In the genomic region with DNA sequence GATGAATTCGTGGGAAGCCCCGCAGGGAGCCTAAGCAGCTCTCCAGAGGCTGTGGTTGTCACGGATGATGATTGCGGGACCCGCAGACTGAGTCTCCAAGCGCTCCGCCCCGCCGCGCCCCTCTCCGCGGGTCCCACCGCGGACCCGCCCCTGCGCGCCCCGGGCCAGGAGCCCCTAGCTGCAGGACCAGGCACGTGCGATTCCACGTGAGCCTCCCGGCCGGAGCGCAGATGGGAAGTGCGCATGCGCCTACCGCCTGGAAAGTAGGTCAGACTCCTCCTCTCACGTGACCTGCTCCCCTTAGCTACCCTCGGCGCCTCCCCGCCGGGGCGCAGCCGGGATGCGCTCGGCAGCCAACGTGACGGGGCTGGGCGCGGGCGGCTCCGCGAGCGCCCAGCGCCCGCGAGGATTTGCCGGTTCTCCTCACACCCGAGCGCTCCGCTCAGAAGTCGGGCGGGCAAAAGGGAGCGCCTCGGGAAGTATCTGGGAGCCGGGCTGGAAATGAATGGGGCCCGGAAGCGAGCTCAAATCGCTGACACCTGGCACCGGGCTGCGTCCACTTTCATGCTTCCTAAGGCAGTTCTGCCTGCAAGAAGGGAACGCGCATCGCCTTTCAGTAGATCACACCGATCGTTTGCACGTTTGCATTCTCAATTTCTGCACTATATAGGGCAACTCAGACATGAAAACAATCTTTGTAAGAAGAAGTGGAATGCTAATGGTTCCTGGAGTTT, we compare ENCODE assay signal across 1 cellular context.
TF ChIP-seq lines count a peak whose summit lies in the region.

No MANE protein-coding gene starts in this region.

TF ChIP-seq in HepG2, 621 proteins besides CTCF, POLR2A, EP300 and RAD21 (continued from another document and continues in another):
- TF ChIP-seq ZMAT5 (CRISPR knock-in tag; IDR thresholded peaks at IDR 0.05; ENCODE audit: borderline replicate concordance, low read depth) (no peak), GLI4 (CRISPR knock-in tag; IDR thresholded peaks at IDR 0.05; ENCODE audit: borderline replicate concordance) (0 out of 2 replicates have a peak, but pooled peaks have one; percentile 75), CC2D1A (CRISPR knock-in tag; IDR thresholded peaks at IDR 0.05) (no peak), ZNF484 (CRISPR knock-in tag; IDR thresholded peaks at IDR 0.05; ENCODE audit: borderline replicate concordance, low read depth) (no peak), PRDM10 (CRISPR knock-in tag; IDR thresholded peaks at IDR 0.05; ENCODE audit: low read depth) (no peak), SATB2 (CRISPR knock-in tag; IDR thresholded peaks at IDR 0.05) (peak; percentile 90), CENPX (CRISPR knock-in tag; IDR thresholded peaks at IDR 0.05) (no peak), ZNF589 (CRISPR knock-in tag; conservative IDR thresholded peaks at IDR 0.05) (no peak), ZNF776 (CRISPR knock-in tag; IDR thresholded peaks at IDR 0.05) (peak; percentile 94), CHD2 (IDR thresholded peaks at IDR 0.05; ENCODE audit: low read depth, low read length) (peak; percentile 27; the same call in 1 of the 2 replicates), HNF4G (IDR thresholded peaks at IDR 0.05; ENCODE audit: borderline replicate concordance, low read depth, low read length) (no peak), HNF4G (CRISPR knock-in tag; IDR thresholded peaks at IDR 0.05; ENCODE audit: borderline replicate concordance, low read depth) (no peak; the same call in 1 of the 2 replicates), ZEB1 (IDR thresholded peaks at IDR 0.05; ENCODE audit: insufficient replicate concordance, low read depth) (no peak), ERF (CRISPR knock-in tag; IDR thresholded peaks at IDR 0.05) (peak; percentile 79; the same call in 1 of the 2 replicates), HDAC2 (CRISPR knock-in tag; IDR thresholded peaks at IDR 0.05) (peak; percentile 56; the same call in 1 of the 2 replicates), CHCHD3 (CRISPR knock-in tag; IDR thresholded peaks at IDR 0.05) (0 out of 2 replicates have a peak, but pooled peaks have one; percentile 72), ZFP1 (CRISPR knock-in tag; IDR thresholded peaks at IDR 0.05) (no peak), IRF9 (CRISPR knock-in tag; IDR thresholded peaks at IDR 0.05; ENCODE audit: borderline replicate concordance) (peak; percentile 97; the same call in 1 of the 2 replicates), PRPF4 (IDR thresholded peaks at IDR 0.05; ENCODE audit: low read depth, low read length, poor library complexity, severe bottlenecking) (no peak), KLF13 (CRISPR knock-in tag; IDR thresholded peaks at IDR 0.05) (no peak), ISL2 (CRISPR knock-in tag; IDR thresholded peaks at IDR 0.05) (peak; percentile 70), THAP11 (CRISPR knock-in tag; IDR thresholded peaks at IDR 0.05) (peak; percentile 70), ZNF547 (CRISPR knock-in tag; IDR thresholded peaks at IDR 0.05) (peak; percentile 92), HOXA5 (CRISPR knock-in tag; IDR thresholded peaks at IDR 0.05) (no peak), JARID2 (CRISPR knock-in tag; IDR thresholded peaks at IDR 0.05; ENCODE audit: insufficient replicate concordance) (no peak), KDM5A (IDR thresholded peaks at IDR 0.05; ENCODE audit: borderline replicate concordance, low read length) (no peak), ZSCAN29 (CRISPR knock-in tag; conservative IDR thresholded peaks at IDR 0.05) (no peak), SRSF4 (IDR thresholded peaks at IDR 0.05; ENCODE audit: low read depth, low read length, poor library complexity, severe bottlenecking) (no peak), ZNF703 (CRISPR knock-in tag; IDR thresholded peaks at IDR 0.05; ENCODE audit: borderline replicate concordance) (peak; percentile 78; the same call in 1 of the 2 replicates), ZNF546 (CRISPR knock-in tag; conservative IDR thresholded peaks at IDR 0.05) (peak; percentile 88), TGIF2 (CRISPR knock-in tag; IDR thresholded peaks at IDR 0.05) (peak; percentile 71)
- TF ChIP-seq, protein P1, sequence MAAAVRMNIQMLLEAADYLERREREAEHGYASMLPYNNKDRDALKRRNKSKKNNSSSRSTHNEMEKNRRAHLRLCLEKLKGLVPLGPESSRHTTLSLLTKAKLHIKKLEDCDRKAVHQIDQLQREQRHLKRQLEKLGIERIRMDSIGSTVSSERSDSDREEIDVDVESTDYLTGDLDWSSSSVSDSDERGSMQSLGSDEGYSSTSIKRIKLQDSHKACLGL (CRISPR knock-in tag; IDR thresholded peaks at IDR 0.05): peak; percentile 96
- TF ChIP-seq, protein P2, sequence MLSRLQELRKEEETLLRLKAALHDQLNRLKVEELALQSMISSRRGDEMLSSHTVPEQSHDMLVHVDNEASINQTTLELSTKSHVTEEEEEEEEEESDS (CRISPR knock-in tag; IDR thresholded peaks at IDR 0.05; ENCODE audit: borderline replicate concordance): 0 out of 2 replicates have a peak, but pooled peaks have one; percentile 74
- TF ChIP-seq, protein P3, sequence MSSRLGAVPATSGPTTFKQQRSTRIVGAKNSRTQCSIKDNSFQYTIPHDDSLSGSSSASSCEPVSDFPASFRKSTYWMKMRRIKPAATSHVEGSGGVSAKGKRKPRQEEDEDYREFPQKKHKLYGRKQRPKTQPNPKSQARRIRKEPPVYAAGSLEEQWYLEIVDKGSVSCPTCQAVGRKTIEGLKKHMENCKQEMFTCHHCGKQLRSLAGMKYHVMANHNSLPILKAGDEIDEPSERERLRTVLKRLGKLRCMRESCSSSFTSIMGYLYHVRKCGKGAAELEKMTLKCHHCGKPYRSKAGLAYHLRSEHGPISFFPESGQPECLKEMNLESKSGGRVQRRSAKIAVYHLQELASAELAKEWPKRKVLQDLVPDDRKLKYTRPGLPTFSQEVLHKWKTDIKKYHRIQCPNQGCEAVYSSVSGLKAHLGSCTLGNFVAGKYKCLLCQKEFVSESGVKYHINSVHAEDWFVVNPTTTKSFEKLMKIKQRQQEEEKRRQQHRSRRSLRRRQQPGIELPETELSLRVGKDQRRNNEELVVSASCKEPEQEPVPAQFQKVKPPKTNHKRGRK (CRISPR knock-in tag; IDR thresholded peaks at IDR 0.05): no peak; the same call in 1 of the 2 replicates
- TF ChIP-seq, protein P4, sequence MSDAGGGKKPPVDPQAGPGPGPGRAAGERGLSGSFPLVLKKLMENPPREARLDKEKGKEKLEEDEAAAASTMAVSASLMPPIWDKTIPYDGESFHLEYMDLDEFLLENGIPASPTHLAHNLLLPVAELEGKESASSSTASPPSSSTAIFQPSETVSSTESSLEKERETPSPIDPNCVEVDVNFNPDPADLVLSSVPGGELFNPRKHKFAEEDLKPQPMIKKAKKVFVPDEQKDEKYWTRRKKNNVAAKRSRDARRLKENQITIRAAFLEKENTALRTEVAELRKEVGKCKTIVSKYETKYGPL (CRISPR knock-in tag; IDR thresholded peaks at IDR 0.05): no peak
- TF ChIP-seq, protein P5, sequence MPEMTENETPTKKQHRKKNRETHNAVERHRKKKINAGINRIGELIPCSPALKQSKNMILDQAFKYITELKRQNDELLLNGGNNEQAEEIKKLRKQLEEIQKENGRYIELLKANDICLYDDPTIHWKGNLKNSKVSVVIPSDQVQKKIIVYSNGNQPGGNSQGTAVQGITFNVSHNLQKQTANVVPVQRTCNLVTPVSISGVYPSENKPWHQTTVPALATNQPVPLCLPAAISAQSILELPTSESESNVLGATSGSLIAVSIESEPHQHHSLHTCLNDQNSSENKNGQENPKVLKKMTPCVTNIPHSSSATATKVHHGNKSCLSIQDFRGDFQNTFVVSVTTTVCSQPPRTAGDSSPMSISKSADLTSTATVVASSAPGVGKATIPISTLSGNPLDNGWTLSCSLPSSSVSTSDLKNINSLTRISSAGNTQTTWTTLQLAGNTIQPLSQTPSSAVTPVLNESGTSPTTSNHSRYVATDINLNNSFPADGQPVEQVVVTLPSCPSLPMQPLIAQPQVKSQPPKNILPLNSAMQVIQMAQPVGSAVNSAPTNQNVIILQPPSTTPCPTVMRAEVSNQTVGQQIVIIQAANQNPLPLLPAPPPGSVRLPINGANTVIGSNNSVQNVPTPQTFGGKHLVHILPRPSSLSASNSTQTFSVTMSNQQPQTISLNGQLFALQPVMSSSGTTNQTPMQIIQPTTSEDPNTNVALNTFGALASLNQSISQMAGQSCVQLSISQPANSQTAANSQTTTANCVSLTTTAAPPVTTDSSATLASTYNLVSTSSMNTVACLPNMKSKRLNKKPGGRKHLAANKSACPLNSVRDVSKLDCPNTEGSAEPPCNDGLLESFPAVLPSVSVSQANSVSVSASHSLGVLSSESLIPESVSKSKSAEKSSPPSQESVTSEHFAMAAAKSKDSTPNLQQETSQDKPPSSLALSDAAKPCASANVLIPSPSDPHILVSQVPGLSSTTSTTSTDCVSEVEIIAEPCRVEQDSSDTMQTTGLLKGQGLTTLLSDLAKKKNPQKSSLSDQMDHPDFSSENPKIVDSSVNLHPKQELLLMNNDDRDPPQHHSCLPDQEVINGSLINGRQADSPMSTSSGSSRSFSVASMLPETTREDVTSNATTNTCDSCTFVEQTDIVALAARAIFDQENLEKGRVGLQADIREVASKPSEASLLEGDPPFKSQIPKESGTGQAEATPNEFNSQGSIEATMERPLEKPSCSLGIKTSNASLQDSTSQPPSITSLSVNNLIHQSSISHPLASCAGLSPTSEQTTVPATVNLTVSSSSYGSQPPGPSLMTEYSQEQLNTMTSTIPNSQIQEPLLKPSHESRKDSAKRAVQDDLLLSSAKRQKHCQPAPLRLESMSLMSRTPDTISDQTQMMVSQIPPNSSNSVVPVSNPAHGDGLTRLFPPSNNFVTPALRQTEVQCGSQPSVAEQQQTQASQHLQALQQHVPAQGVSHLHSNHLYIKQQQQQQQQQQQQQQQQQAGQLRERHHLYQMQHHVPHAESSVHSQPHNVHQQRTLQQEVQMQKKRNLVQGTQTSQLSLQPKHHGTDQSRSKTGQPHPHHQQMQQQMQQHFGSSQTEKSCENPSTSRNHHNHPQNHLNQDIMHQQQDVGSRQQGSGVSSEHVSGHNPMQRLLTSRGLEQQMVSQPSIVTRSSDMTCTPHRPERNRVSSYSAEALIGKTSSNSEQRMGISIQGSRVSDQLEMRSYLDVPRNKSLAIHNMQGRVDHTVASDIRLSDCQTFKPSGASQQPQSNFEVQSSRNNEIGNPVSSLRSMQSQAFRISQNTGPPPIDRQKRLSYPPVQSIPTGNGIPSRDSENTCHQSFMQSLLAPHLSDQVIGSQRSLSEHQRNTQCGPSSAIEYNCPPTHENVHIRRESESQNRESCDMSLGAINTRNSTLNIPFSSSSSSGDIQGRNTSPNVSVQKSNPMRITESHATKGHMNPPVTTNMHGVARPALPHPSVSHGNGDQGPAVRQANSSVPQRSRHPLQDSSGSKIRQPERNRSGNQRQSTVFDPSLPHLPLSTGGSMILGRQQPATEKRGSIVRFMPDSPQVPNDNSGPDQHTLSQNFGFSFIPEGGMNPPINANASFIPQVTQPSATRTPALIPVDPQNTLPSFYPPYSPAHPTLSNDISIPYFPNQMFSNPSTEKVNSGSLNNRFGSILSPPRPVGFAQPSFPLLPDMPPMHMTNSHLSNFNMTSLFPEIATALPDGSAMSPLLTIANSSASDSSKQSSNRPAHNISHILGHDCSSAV (CRISPR knock-in tag; IDR thresholded peaks at IDR 0.05; ENCODE audit: borderline replicate concordance): no peak
- TF ChIP-seq, protein P6, sequence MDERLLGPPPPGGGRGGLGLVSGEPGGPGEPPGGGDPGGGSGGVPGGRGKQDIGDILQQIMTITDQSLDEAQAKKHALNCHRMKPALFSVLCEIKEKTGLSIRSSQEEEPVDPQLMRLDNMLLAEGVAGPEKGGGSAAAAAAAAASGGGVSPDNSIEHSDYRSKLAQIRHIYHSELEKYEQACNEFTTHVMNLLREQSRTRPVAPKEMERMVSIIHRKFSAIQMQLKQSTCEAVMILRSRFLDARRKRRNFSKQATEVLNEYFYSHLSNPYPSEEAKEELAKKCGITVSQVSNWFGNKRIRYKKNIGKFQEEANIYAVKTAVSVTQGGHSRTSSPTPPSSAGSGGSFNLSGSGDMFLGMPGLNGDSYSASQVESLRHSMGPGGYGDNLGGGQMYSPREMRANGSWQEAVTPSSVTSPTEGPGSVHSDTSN (CRISPR knock-in tag; IDR thresholded peaks at IDR 0.05): no peak
- TF ChIP-seq, protein P7, sequence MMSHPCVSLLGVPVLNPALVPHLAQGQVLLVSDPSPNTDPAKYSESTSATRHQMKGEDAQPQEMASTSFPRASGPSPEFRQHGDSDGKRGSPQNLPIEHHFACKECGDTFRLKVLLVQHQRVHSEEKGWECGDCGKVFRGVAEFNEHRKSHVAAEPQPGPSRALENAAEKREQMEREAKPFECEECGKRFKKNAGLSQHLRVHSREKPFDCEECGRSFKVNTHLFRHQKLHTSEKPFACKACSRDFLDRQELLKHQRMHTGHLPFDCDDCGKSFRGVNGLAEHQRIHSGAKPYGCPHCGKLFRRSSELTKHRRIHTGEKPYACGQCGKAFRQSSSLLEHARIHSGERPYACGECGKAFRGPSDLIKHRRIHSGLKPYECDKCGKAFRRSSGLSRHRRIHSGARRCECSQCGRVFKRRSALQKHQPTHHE (CRISPR knock-in tag; IDR thresholded peaks at IDR 0.05; ENCODE audit: borderline replicate concordance): peak; percentile 96
